In the genomic region with DNA sequence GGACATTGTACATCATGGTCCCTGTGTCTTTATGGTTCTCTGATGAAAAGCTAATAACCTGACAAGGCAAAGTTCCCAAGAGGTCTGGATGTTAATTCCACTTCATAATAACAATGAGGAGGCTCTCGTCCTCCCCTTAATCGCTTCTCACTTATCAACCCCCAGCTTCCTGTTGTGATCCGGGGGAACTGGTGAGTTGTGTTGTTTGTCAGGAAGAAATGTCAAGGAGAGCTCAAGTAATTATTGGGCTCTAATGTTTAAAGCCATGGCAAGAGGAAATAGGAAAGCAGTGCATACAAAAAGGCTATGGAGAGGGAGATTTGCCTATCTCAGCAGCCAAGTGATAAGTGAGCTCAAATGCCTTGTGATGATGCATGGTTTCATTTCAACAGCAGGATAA, we compare ENCODE assay signal across 1 cellular context.
TF ChIP-seq lines count a peak whose summit lies in the region.

No MANE protein-coding gene starts in this region.

TF ChIP-seq in H1, 55 proteins besides CTCF, POLR2A, EP300 and RAD21:
- TF ChIP-seq CTBP2 (IDR thresholded peaks at IDR 0.05; ENCODE audit: borderline replicate concordance, insufficient read depth, insufficient read length, low read length) = no peak
- no peak for TF ChIP-seq POU5F1 (IDR thresholded peaks at IDR 0.05; ENCODE audit: low read depth, low read length)
- TF ChIP-seq JUN (IDR thresholded peaks at IDR 0.05; ENCODE audit: low read depth, low read length) = no peak
